ENCODE assay signal across 1 cellular context in genomic region chr10:12020574-12020973, GRCh38.
TF ChIP-seq lines count a peak whose summit lies in the region.

No MANE protein-coding gene starts in this region.

TF ChIP-seq in GM12878, 131 proteins besides CTCF, POLR2A, EP300 and RAD21:
- no peak for TF ChIP-seq SPI1 (IDR thresholded peaks at IDR 0.05; ENCODE audit: borderline replicate concordance, insufficient read depth, low read depth, low read length)
- TF ChIP-seq RB1 (IDR thresholded peaks at IDR 0.05; ENCODE audit: borderline replicate concordance), result no peak
- no peak for TF ChIP-seq SUPT20H (IDR thresholded peaks at IDR 0.05; ENCODE audit: borderline replicate concordance, control insufficient read depth, low read depth, low read length)
- no peak for TF ChIP-seq MXI1 (IDR thresholded peaks at IDR 0.05; ENCODE audit: low read depth, low read length)
- no peak for TF ChIP-seq PML (IDR thresholded peaks at IDR 0.05; ENCODE audit: low read length)
- TF ChIP-seq NFIC (IDR thresholded peaks at IDR 0.05; ENCODE audit: low read depth, low read length), result no peak
- no peak for TF ChIP-seq CHD4 (IDR thresholded peaks at IDR 0.05)
- TF ChIP-seq RELA (IDR thresholded peaks at IDR 0.05; ENCODE audit: borderline replicate concordance, partially characterized antibody), result no peak
